In the genomic region with DNA sequence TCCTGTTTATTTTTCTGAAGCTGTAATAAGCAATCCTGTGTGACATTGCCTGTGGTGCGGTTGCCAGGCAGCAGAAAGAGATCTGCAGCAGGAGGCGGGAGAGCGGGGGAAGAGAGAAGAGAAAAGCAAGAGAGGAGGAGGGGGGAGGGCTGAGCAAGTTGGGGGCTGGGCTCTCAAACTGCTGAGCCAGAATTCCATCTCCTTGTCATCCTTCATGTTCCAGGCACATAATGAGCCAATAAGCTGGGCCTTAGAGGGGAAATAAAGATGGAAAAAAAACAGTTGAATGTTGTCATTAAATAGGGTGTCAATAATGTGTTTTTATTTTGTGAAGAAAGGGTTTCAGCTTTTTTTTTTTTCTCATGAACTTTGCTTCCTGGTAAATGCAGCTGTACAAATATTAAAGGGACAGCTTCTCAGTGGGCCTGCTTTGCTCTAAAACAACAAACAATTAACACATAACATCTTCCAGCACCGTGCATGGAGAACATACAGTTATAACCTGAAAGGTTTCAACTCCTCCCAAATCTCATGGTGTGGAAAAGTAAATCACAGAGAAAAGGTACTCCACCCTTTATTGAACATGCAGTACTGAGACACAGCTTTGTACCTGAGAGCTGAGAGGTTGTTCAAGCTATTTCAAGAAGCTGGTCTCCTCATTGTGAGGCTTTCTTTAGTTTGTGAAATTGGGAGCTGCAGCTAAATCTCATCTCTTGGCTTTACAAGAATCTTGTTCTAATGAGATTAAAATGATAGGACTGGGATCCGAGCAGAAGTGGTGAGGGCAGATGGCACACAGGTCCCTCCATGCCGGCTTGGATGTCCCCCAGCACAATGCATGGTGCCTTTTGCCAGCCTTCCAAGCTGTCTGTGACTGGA, we compare ENCODE assay signal across 1 cellular context.
TF ChIP-seq lines count a peak whose summit lies in the region.

No MANE protein-coding gene starts in this region.

TF ChIP-seq in WTC11, 78 proteins besides CTCF, POLR2A, EP300 and RAD21 (continued from another document):
- TF ChIP-seq, protein P1, sequence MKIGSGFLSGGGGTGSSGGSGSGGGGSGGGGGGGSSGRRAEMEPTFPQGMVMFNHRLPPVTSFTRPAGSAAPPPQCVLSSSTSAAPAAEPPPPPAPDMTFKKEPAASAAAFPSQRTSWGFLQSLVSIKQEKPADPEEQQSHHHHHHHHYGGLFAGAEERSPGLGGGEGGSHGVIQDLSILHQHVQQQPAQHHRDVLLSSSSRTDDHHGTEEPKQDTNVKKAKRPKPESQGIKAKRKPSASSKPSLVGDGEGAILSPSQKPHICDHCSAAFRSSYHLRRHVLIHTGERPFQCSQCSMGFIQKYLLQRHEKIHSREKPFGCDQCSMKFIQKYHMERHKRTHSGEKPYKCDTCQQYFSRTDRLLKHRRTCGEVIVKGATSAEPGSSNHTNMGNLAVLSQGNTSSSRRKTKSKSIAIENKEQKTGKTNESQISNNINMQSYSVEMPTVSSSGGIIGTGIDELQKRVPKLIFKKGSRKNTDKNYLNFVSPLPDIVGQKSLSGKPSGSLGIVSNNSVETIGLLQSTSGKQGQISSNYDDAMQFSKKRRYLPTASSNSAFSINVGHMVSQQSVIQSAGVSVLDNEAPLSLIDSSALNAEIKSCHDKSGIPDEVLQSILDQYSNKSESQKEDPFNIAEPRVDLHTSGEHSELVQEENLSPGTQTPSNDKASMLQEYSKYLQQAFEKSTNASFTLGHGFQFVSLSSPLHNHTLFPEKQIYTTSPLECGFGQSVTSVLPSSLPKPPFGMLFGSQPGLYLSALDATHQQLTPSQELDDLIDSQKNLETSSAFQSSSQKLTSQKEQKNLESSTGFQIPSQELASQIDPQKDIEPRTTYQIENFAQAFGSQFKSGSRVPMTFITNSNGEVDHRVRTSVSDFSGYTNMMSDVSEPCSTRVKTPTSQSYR (CRISPR knock-in tag; IDR thresholded peaks at IDR 0.05) = 0 out of 2 replicates have a peak, but pooled peaks have one; percentile 31
- TF ChIP-seq NR2C2 (CRISPR knock-in tag; IDR thresholded peaks at IDR 0.05) = no peak
- TF ChIP-seq, protein P2, sequence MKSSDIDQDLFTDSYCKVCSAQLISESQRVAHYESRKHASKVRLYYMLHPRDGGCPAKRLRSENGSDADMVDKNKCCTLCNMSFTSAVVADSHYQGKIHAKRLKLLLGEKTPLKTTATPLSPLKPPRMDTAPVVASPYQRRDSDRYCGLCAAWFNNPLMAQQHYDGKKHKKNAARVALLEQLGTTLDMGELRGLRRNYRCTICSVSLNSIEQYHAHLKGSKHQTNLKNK (CRISPR knock-in tag; IDR thresholded peaks at IDR 0.05) = no peak
